9 cellular contexts compared by ENCODE assay signal in genomic region chr17:9439851-9440250, GRCh38.
"Had no signal": no experiment of that assay in that cellular context is flagged by ENCODE, and none has a peak within 500 bp of the region (broad histone marks: within the 10 kb centered on the region; RNA-seq: fewer than 3 reads in every experiment).

No MANE protein-coding gene starts in this region.

- H3K4me3 Mint-ChIP-seq: GM23338, H9, HFFc6 had no signal

- ATAC-seq: GM23338, HCT116 had no signal

- H3K9me3 Mint-ChIP-seq: H9, HFFc6 had no signal

- DNase-seq: GM23248, GOT3, H7, H9, HCEC 1CT, HFFc6 had no signal

- H3K36me3 ChIP-seq: HAP-1 had no signal

- H3K4me3 ChIP-seq: GM23248, GM23338, HAP-1 had no signal

- H3K27ac ChIP-seq: GM23248 had no signal

- H3K9me3 ChIP-seq: HAP-1 had no signal

- H3K27ac Mint-ChIP-seq: GM23338, H9, HFFc6 had no signal
